In genomic region chr10:90635111-90635798, GRCh38 we compare ENCODE assay signal across 1 cellular context.
TF ChIP-seq lines count a peak whose summit lies in the region.

No MANE protein-coding gene starts in this region.

TF ChIP-seq in GM23338, 12 proteins besides CTCF, POLR2A, EP300 and RAD21 (continued from another document):
- no peak for TF ChIP-seq REST (IDR thresholded peaks at IDR 0.05; ENCODE audit: unreplicated experiment)
TF ChIP-seq in GM23338: peak in this region for 0.
